In the genomic region with DNA sequence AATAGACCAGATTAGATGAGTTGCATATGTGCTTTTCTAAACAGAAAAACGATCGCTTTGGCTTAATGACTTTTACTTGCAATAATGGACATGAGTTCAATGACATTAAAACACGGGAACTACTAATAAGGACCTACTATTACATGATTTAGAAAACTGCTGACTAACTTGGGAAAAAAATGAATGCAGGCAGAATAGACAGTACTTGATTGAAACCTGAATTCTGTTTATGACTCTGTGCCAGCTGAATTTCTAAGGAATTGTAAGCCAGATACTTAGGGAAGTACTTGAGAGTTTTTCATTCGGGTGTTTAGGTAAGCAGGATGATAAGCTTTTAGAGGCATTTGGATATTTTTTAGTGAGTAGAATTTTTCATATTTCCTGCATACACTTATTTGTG, we compare ENCODE assay signal across 19 cellular contexts. TPM values are rescaled to one million over a fixed set of nuclear protein-coding genes. Genes with fewer than 3 reads are reported as not detected.
DNase-seq lines count a peak whose midpoint lies in the region; ATAC-seq and TF ChIP-seq lines count a peak whose summit lies in the region.
"Had no signal": no experiment of that assay in that cellular context is flagged by ENCODE, and none has a peak within 500 bp of the region (broad histone marks: within the 10 kb centered on the region; RNA-seq: fewer than 3 reads in every experiment).

No MANE protein-coding gene starts in this region.

- H3K9me2 ChIP-seq in SK-N-SH: no peaks in the 10 kb centered on the region

- DNase-seq in NOMO-1 treated with DMSO at 0.1 percent for 48 hours (lab: John Stamatoyannopoulos, UW; ENCODE audit: unreplicated experiment) (peak; percentile 52), NOMO-1 treated with dmso at 0.1 percent for 144 hours (lab: John Stamatoyannopoulos, UW; ENCODE audit: unreplicated experiment) (no peak), SK-N-SH (no peak), epithelial cell of proximal tubule (ENCODE audit: low read depth) (no peak), renal cortical epithelial cell (ENCODE audit: low read depth) (peak; percentile 52), NCI-H82 treated with DMSO at 0.1 percent for 48 hours (lab: John Stamatoyannopoulos, UW; ENCODE audit: unreplicated experiment) (no peak)
- no peak for DNase-seq in activated CD4-positive, alpha-beta memory T cell treated with anti-CD3 and anti-CD28 coated beads for 36 hours
- DNase-seq: activated naive CD4-positive, alpha-beta T cell treated with anti-CD3 and anti-CD28 coated beads for 36 hours; head of caudate nucleus; immature natural killer cell; NCI-H1417; NCI-H526 treated with DMSO at 0.1 percent for 48 hours; retina; stimulated activated CD4-positive, alpha-beta T cell treated with anti-CD3 and anti-CD28 coated beads, Interleukin-15, amount 100 ng/mL, for 24 hours; stimulated activated naive CD4-positive, alpha-beta T cell treated with Interleukin-2 at 50 U/mL for 16 hours; upper lobe of right lung had no signal

- peaks cover 0 to 8% of the 10 kb centered on the region in 2 experiments for H3K36me3 ChIP-seq in SK-N-SH (replicated peaks in 1 of 2; ENCODE audit: control insufficient read depth in 1 of 2, insufficient read depth in 2 of 2, low read length in 1 of 2)
- H3K36me3 ChIP-seq: upper lobe of right lung had no signal

- no peak overlapping the region for H3K4me3 ChIP-seq in SK-N-SH (ENCODE audit: low read depth in 2 of 2, low read length in 1 of 2)
- H3K4me3 ChIP-seq in epithelial cell of proximal tubule (ENCODE audit: low read depth, low read length): peak overlapping the region; percentile 16
- H3K4me3 ChIP-seq: upper lobe of right lung had no signal

- WGBS in SK-N-SH (ENCODE audit: low lambda C conversion rate): 54% methylated on average over 4 of the region's 4 CpGs

- TF ChIP-seq CTCF in SK-N-SH (IDR thresholded peaks at IDR 0.05): no peak
- TF ChIP-seq CTCF in epithelial cell of proximal tubule (conservative IDR thresholded peaks at IDR 0.05; ENCODE audit: low read depth, low read length): no peak

- peaks cover 11% of the 10 kb centered on the region for H4K20me1 ChIP-seq in SK-N-SH (ENCODE audit: insufficient read depth)

- H3K79me2 ChIP-seq in SK-N-SH (ENCODE audit: insufficient read depth): peaks cover 96% of the 10 kb centered on the region

- H3K4me1 ChIP-seq in SK-N-SH (ENCODE audit: control insufficient read depth in 1 of 2, insufficient read depth in 2 of 2, low read depth in 1 of 2, low read length in 1 of 2): peaks cover 6 to 28% of the 10 kb centered on the region in 2 experiments

- TF ChIP-seq EP300 in SK-N-SH (IDR thresholded peaks at IDR 0.05; ENCODE audit: borderline replicate concordance in 1 of 2, low read depth in 1 of 2, low read length in 1 of 2): no peak

- H3K27me3 ChIP-seq in SK-N-SH (ENCODE audit: insufficient read depth): no peaks in the 10 kb centered on the region
- H3K27me3 ChIP-seq: upper lobe of right lung had no signal

- H3K9ac ChIP-seq in SK-N-SH: no peak overlapping the region

- no peaks in the 10 kb centered on the region for H3K9me3 Mint-ChIP-seq in activated CD4-positive, alpha-beta memory T cell treated with anti-CD3 and anti-CD28 coated beads for 36 hours
- H3K9me3 Mint-ChIP-seq: activated naive CD4-positive, alpha-beta T cell treated with anti-CD3 and anti-CD28 coated beads for 36 hours; CD14-positive monocyte had no signal

- H3K9me3 ChIP-seq in SK-N-SH: no peaks in the 10 kb centered on the region
- H3K9me3 ChIP-seq: upper lobe of right lung had no signal

- H3K4me1 Mint-ChIP-seq in activated CD4-positive, alpha-beta memory T cell treated with anti-CD3 and anti-CD28 coated beads for 36 hours (ENCODE audit: low read depth): no peaks in the 10 kb centered on the region
- H3K4me1 Mint-ChIP-seq: CD14-positive monocyte, immature natural killer cell had no signal

- TF ChIP-seq RAD21 in SK-N-SH (IDR thresholded peaks at IDR 0.05; ENCODE audit: low read length): no peak

- POLR2A ChIA-PET in SK-N-SH (lab: Yijun Ruan, JAX): no interaction called here
- POLR2A ChIA-PET in activated CD4-positive, alpha-beta memory T cell treated with anti-CD3 and anti-CD28 coated beads for 36 hours (lab: Charles Lee): no interaction called here

- no peak overlapping the region for H3K27ac Mint-ChIP-seq in activated CD4-positive, alpha-beta memory T cell treated with anti-CD3 and anti-CD28 coated beads for 36 hours
- H3K27ac Mint-ChIP-seq: activated naive CD4-positive, alpha-beta T cell treated with anti-CD3 and anti-CD28 coated beads for 36 hours; CD14-positive monocyte; immature natural killer cell had no signal

- no peaks in the 10 kb centered on the region for H3K36me3 Mint-ChIP-seq in activated CD4-positive, alpha-beta memory T cell treated with anti-CD3 and anti-CD28 coated beads for 36 hours
- H3K36me3 Mint-ChIP-seq: CD14-positive monocyte had no signal

- no peaks in the 10 kb centered on the region for H3K27me3 Mint-ChIP-seq in activated CD4-positive, alpha-beta memory T cell treated with anti-CD3 and anti-CD28 coated beads for 36 hours

- peaks cover 6% of the 10 kb centered on the region for H3F3A ChIP-seq in SK-N-SH (replicated peaks; ENCODE audit: insufficient read depth)

- no peak overlapping the region for H2AFZ ChIP-seq in SK-N-SH (ENCODE audit: low read depth)

- H3K27ac ChIP-seq in SK-N-SH (ENCODE audit: low read depth in 2 of 2, low read length in 1 of 2): no peak overlapping the region; a peak in 1 of 4 replicates
- H3K27ac ChIP-seq: upper lobe of right lung had no signal

- peak overlapping the region; percentile 45; the same call in 1 of the 2 replicates for H3K4me2 ChIP-seq in SK-N-SH

- no peak for ATAC-seq in GM18861 (IDR thresholded peaks at IDR 0.05; ENCODE audit: unreplicated experiment)
- ATAC-seq: Panc1, upper lobe of right lung had no signal

- H3K4me3 Mint-ChIP-seq in activated CD4-positive, alpha-beta memory T cell treated with anti-CD3 and anti-CD28 coated beads for 36 hours: no peak overlapping the region
- H3K4me3 Mint-ChIP-seq: activated naive CD4-positive, alpha-beta T cell treated with anti-CD3 and anti-CD28 coated beads for 36 hours; CD14-positive monocyte; immature natural killer cell had no signal

- intact Hi-C loops in activated CD4-positive, alpha-beta memory T cell treated with anti-CD3 and anti-CD28 coated beads for 36 hours (cut with micrococcal nuclease): no loop called here

- CTCF ChIA-PET in SK-N-SH (lab: Yijun Ruan, JAX): interaction anchor here (0.6 to 1.3 kb wide), 6 partner anchors 9 to 162 kb away, joined by 3 to 4 read pairs (median 3); no protein-coding TSS in a partner anchor
- CTCF ChIA-PET in activated CD4-positive, alpha-beta memory T cell treated with anti-CD3 and anti-CD28 coated beads for 36 hours (lab: Charles Lee): interaction anchor here (0.6 kb wide), 1 partner anchor 1773 kb away, joined by 3 read pairs; no protein-coding TSS in a partner anchor

TF ChIP-seq in SK-N-SH, 30 proteins besides CTCF, POLR2A, EP300 and RAD21 (continues in another document):
- TF ChIP-seq, protein P1, sequence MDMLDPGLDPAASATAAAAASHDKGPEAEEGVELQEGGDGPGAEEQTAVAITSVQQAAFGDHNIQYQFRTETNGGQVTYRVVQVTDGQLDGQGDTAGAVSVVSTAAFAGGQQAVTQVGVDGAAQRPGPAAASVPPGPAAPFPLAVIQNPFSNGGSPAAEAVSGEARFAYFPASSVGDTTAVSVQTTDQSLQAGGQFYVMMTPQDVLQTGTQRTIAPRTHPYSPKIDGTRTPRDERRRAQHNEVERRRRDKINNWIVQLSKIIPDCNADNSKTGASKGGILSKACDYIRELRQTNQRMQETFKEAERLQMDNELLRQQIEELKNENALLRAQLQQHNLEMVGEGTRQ (IDR thresholded peaks at IDR 0.05; ENCODE audit: borderline replicate concordance, low read depth, low read length): no peak
- TF ChIP-seq FOXJ3 (CRISPR knock-in tag; IDR thresholded peaks at IDR 0.05) (no peak), MEF2A (IDR thresholded peaks at IDR 0.05; ENCODE audit: borderline replicate concordance, low read depth) (no peak), RXRA (IDR thresholded peaks at IDR 0.05; ENCODE audit: borderline replicate concordance, low read depth) (no peak)
- TF ChIP-seq, protein P2, sequence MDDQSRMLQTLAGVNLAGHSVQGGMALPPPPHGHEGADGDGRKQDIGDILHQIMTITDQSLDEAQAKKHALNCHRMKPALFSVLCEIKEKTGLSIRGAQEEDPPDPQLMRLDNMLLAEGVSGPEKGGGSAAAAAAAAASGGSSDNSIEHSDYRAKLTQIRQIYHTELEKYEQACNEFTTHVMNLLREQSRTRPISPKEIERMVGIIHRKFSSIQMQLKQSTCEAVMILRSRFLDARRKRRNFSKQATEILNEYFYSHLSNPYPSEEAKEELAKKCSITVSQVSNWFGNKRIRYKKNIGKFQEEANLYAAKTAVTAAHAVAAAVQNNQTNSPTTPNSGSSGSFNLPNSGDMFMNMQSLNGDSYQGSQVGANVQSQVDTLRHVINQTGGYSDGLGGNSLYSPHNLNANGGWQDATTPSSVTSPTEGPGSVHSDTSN (IDR thresholded peaks at IDR 0.05): no peak
- TF ChIP-seq, protein P3, sequence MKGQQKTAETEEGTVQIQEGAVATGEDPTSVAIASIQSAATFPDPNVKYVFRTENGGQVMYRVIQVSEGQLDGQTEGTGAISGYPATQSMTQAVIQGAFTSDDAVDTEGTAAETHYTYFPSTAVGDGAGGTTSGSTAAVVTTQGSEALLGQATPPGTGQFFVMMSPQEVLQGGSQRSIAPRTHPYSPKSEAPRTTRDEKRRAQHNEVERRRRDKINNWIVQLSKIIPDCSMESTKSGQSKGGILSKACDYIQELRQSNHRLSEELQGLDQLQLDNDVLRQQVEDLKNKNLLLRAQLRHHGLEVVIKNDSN (IDR thresholded peaks at IDR 0.05; ENCODE audit: borderline replicate concordance, low read depth): no peak

RNA-seq across cellular contexts. Expression of a gene that starts 12.0 kb away (rescaled TPM):
- 40.3 and 52.4 TPM in 2 replicates for polyA plus RNA-seq in SK-N-SH (2012; rRNA removed)
- polyA plus RNA-seq in SK-N-SH (2012; cell fraction: cytosol; rRNA removed): 42.5 and 50.3 TPM in 2 replicates
- polyA plus RNA-seq in SK-N-SH (2012; cell fraction: nucleus; rRNA removed): 29.1 and 92.1 TPM in 2 replicates
- total RNA-seq in epithelial cell of proximal tubule: 21.6 and 22.4 TPM in 2 replicates
- total RNA-seq in renal cortical epithelial cell: 41.2 and 117 TPM in 2 replicates
- total RNA-seq in activated CD4-positive, alpha-beta memory T cell treated with anti-CD3 and anti-CD28 coated beads for 36 hours: not detected
- total RNA-seq: activated naive CD4-positive, alpha-beta T cell treated with anti-CD3 and anti-CD28 coated beads for 36 hours had no signal
- polyA plus RNA-seq: CD14-positive monocyte, immature natural killer cell had no signal

Comparison
In these comparisons a context has a peak if more than half of its experiments do, and no peak if none do; other contexts are left out.
1. DNase-seq: peak in NOMO-1 treated with DMSO at 0.1 percent for 48 hours (single experiment) and renal cortical epithelial cell (single experiment); none in NOMO-1 treated with dmso at 0.1 percent for 144 hours (single experiment), SK-N-SH (single experiment), epithelial cell of proximal tubule (single experiment), activated CD4-positive, alpha-beta memory T cell treated with anti-CD3 and anti-CD28 coated beads for 36 hours (single experiment) and NCI-H82 treated with DMSO at 0.1 percent for 48 hours (single experiment).
2. RNA of a gene that starts 12.0 kb away (total RNA-seq): 41.2 to 117 TPM in renal cortical epithelial cell and 21.6 to 22.4 TPM in epithelial cell of proximal tubule; not detected in activated CD4-positive, alpha-beta memory T cell treated with anti-CD3 and anti-CD28 coated beads for 36 hours; every median in the first group is over 10 times any median in the second.